1 cellular context compared by ENCODE assay signal in the genomic region with DNA sequence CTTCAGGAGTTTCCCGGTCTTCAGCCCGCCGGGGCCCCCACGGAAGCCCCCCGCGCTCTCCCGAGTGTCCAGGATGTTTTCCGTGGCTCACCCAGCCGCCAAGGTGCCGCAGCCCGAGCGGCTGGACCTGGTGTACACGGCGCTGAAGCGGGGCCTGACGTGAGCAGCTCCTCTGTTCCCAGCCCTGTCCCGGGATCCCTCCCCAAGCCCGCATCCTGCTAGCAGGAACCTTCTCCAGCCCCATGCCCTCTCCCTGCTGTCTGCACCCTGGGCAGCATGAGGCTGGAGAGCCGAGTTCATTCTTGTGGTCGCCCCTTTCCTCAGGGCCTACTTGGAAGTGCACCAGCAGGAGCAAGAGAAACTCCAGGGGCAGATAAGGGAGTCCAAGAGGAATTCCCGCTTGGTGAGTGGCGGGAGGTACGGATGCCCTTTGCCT.
A peak's percentile ranks its signal among the peaks of the same experiment; 100 is the strongest.
TF ChIP-seq lines count a peak whose summit lies in the region.

No MANE protein-coding gene starts in this region.

TF ChIP-seq in K562, 482 proteins besides CTCF, POLR2A, EP300 and RAD21:
- TF ChIP-seq ZBTB7A (IDR thresholded peaks at IDR 0.05; ENCODE audit: borderline replicate concordance, control insufficient read depth, low read depth, low read length) (peak; percentile 4; the same call in 1 of the 2 replicates), ZNF77 (CRISPR knock-in tag; IDR thresholded peaks at IDR 0.05) (no peak), POLR2G (IDR thresholded peaks at IDR 0.05; ENCODE audit: low read depth, low read length) (peak; percentile 46; the same call in 1 of the 2 replicates)
TF ChIP-seq in K562: peak in this region for 2.
